11 cellular contexts compared by ENCODE assay signal in the genomic region with DNA sequence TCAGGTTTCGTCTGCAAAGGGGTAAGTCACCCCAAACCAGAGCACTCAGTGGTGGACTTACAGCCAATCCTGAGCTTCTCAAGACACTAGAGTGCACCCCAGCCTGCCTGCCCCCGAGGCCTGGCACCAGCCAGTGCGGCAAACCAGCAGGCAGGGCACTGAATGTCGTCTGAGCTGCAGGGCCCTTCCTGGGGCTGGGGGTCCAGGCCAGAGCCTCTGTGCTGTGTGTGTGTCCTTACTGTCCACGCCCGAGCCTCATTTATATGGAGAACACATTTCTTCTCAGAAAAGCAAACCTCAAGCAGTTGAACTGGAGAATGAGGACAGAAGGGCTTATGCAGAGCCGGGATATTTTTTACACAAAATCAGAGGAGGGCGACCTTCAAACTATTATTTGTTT. TPM values are rescaled to one million over a fixed set of nuclear protein-coding genes. Genes with fewer than 3 reads are reported as not detected.
DNase-seq lines count a peak whose midpoint lies in the region; TF ChIP-seq lines count a peak whose summit lies in the region.
"Had no signal": no experiment of that assay in that cellular context is flagged by ENCODE, and none has a peak within 500 bp of the region (broad histone marks: within the 10 kb centered on the region; RNA-seq: fewer than 3 reads in every experiment).

No MANE protein-coding gene starts in this region.

- no peak for TF ChIP-seq CTCF in C4-2B (conservative IDR thresholded peaks at IDR 0.05)
- TF ChIP-seq CTCF in chondrocyte (IDR thresholded peaks at IDR 0.05), result no peak
- no peak for TF ChIP-seq CTCF in osteocyte (IDR thresholded peaks at IDR 0.05)

- no peaks in the 10 kb centered on the region for H3K4me1 Mint-ChIP-seq in chondrocyte (ENCODE audit: low read depth)
- no peaks in the 10 kb centered on the region for H3K4me1 Mint-ChIP-seq in osteocyte (ENCODE audit: unreplicated experiment)
- H3K4me1 Mint-ChIP-seq in immature natural killer cell, result no peaks in the 10 kb centered on the region
- H3K4me1 Mint-ChIP-seq: B cell had no signal

- H3K27me3 Mint-ChIP-seq in chondrocyte (ENCODE audit: low read depth) (no peaks in the 10 kb centered on the region), osteocyte (ENCODE audit: unreplicated experiment) (no peaks in the 10 kb centered on the region), immature natural killer cell (ENCODE audit: low read depth in 3 of 3) (peaks cover 4 to 27% (median 12%) of the 10 kb centered on the region in 3 donors)

- DNase-seq in H7, result peak; percentile 29
- DNase-seq in chondrocyte (ENCODE audit: low spot score), result peak; percentile 86
- DNase-seq in osteocyte (ENCODE audit: extremely low spot score, unreplicated experiment), result peak; percentile 73
- no peak for DNase-seq in occipital lobe (lab: John Stamatoyannopoulos, UW)
- DNase-seq in immature natural killer cell, result no peak
- no peak for DNase-seq in SIG-M5 (lab: John Stamatoyannopoulos, UW)
- DNase-seq: C1 segment of cervical spinal cord; CD4-positive, alpha-beta memory T cell; DMS79 had no signal

- H3K36me3 Mint-ChIP-seq in chondrocyte (ENCODE audit: low read depth) (peaks cover 3% of the 10 kb centered on the region), osteocyte (ENCODE audit: unreplicated experiment) (no peaks in the 10 kb centered on the region), immature natural killer cell (no peaks in the 10 kb centered on the region)
- H3K36me3 Mint-ChIP-seq: CD4-positive, alpha-beta memory T cell had no signal

- no peak overlapping the region for H3K4me3 Mint-ChIP-seq in chondrocyte (ENCODE audit: unreplicated experiment)
- H3K4me3 Mint-ChIP-seq in osteocyte (ENCODE audit: unreplicated experiment), result no peak overlapping the region
- no peak overlapping the region for H3K4me3 Mint-ChIP-seq in immature natural killer cell
- H3K4me3 Mint-ChIP-seq: B cell had no signal

- H3K4me3 ChIP-seq in H7 (ENCODE audit: insufficient read depth, low read depth, low read length), result no peak overlapping the region

- H3K9me3 Mint-ChIP-seq in chondrocyte (ENCODE audit: low read depth) (peaks cover 18% of the 10 kb centered on the region), osteocyte (ENCODE audit: unreplicated experiment) (peaks cover 5% of the 10 kb centered on the region), immature natural killer cell (no peaks in the 10 kb centered on the region)

- no peaks in the 10 kb centered on the region for H3K27me3 ChIP-seq in H7 (ENCODE audit: control insufficient read depth, insufficient read depth, low read length)

- H3K36me3 ChIP-seq in H7 (replicated peaks; ENCODE audit: control insufficient read depth, insufficient read depth, low read length), result no peaks in the 10 kb centered on the region

- H3K27ac Mint-ChIP-seq in chondrocyte (ENCODE audit: unreplicated experiment), result no peak overlapping the region
- no peak overlapping the region for H3K27ac Mint-ChIP-seq in osteocyte (ENCODE audit: unreplicated experiment)
- H3K27ac Mint-ChIP-seq in immature natural killer cell, result no peak overlapping the region
- H3K27ac Mint-ChIP-seq: B cell had no signal

- H3K27ac ChIP-seq in C4-2B, result peak overlapping the region; percentile 11; the same call in 1 of the 2 replicates

RNA-seq across cellular contexts. Expression of a gene that starts 52.8 kb away (rescaled TPM):
- 25.4 and 26.9 TPM in 2 replicates for total RNA-seq in H7 (2014; rRNA removed; shearing (Covaris generic))
- total RNA-seq in chondrocyte (59.9 to 73.6 TPM (median 72.4 TPM) in 3 replicates), osteocyte (62.7 and 63.7 TPM in 2 replicates), occipital lobe (9.8 TPM)
- polyA plus RNA-seq in immature natural killer cell, result 1 to 10 TPM; 1.1 to 5.2 (median 4.7) TPM

Comparison
In these comparisons a context has a peak if more than half of its experiments do, and no peak if none do; other contexts are left out.
1. DNase-seq: peak in H7 (single experiment), chondrocyte (single experiment) and osteocyte (single experiment); none in occipital lobe (single experiment), immature natural killer cell (0 of 3) and SIG-M5 (single experiment).